Comparison of ENCODE assay signal across 26 cellular contexts in genomic region chr2:33316314-33316713, GRCh38.
DNase-seq lines count a peak whose midpoint lies in the region; ATAC-seq and TF ChIP-seq lines count a peak whose summit lies in the region.
"Had no signal": no experiment of that assay in that cellular context is flagged by ENCODE, and none has a peak within 500 bp of the region (broad histone marks: within the 10 kb centered on the region; RNA-seq: fewer than 3 reads in every experiment).

No MANE protein-coding gene starts in this region.

- no peak overlapping the region for H3K4me2 ChIP-seq in GM23248 (ENCODE audit: unreplicated experiment)
- H3K4me2 ChIP-seq in SK-N-SH: no peak overlapping the region

- intact Hi-C loops in A673 (cut with micrococcal nuclease; ENCODE audit: unreplicated experiment): no loop called here

- H3F3A ChIP-seq in GM23248 (ENCODE audit: insufficient read depth) (peaks cover 64% of the 10 kb centered on the region), SK-N-SH (replicated peaks; ENCODE audit: insufficient read depth) (peaks cover 56% of the 10 kb centered on the region)

- CTCF ChIA-PET in A673 (lab: Charles Lee): no interaction called here
- CTCF ChIA-PET in SK-N-SH (lab: Yijun Ruan, JAX): interaction anchor here (0.6 to 1.8 kb wide), 3 partner anchors 34 to 281 kb away, joined by 3 to 6 read pairs (median 3); no protein-coding TSS in a partner anchor
- CTCF ChIA-PET in activated CD8-positive, alpha-beta memory T cell treated with anti-CD3 and anti-CD28 coated beads, Interleukin-2, amount 10 ng/mL, durations not matched to agents 7 days and 5 days (lab: Charles Lee): no interaction called here

- no peak overlapping the region for H2AFZ ChIP-seq in GM23248
- H2AFZ ChIP-seq in SK-N-SH (ENCODE audit: low read depth): no peak overlapping the region

- no peak for TF ChIP-seq RAD21 in SK-N-SH (IDR thresholded peaks at IDR 0.05; ENCODE audit: low read length)

- H3K79me2 ChIP-seq in GM23248 (ENCODE audit: insufficient read depth) (no peaks in the 10 kb centered on the region), SK-N-SH (ENCODE audit: insufficient read depth) (peaks cover 5% of the 10 kb centered on the region; the same call in 1 of the 2 replicates)

- no peaks in the 10 kb centered on the region for H3K36me3 Mint-ChIP-seq in activated CD8-positive, alpha-beta memory T cell treated with anti-CD3 and anti-CD28 coated beads, Interleukin-2, amount 10 ng/mL, durations not matched to agents 7 days and 5 days
- H3K36me3 Mint-ChIP-seq: CD4-positive, alpha-beta memory T cell had no signal

- H3K9me3 Mint-ChIP-seq in activated CD8-positive, alpha-beta memory T cell treated with anti-CD3 and anti-CD28 coated beads, Interleukin-2, amount 10 ng/mL, durations not matched to agents 7 days and 5 days (ENCODE audit: low read depth): no peaks in the 10 kb centered on the region
- H3K9me3 Mint-ChIP-seq: CD4-positive, alpha-beta memory T cell had no signal

- no peaks in the 10 kb centered on the region for H3K9me2 ChIP-seq in GM23248 (ENCODE audit: insufficient read depth)
- H3K9me2 ChIP-seq in SK-N-SH: no peaks in the 10 kb centered on the region

- no peak for TF ChIP-seq EP300 in SK-N-SH (IDR thresholded peaks at IDR 0.05; ENCODE audit: borderline replicate concordance in 1 of 2, low read depth in 1 of 2, low read length in 1 of 2)

- H3K9ac ChIP-seq in GM23248 (no peak overlapping the region), SK-N-SH (no peak overlapping the region)

- 41 to 62% methylated on average over 1 of the region's 1 CpG for WGBS in GM23248 (ENCODE audit: low coverage in 1 of 2, low lambda C conversion rate in 2 of 2, missing lambda C conversion rate in 2 of 2), 2 experiments
- 24% methylated on average over 1 of the region's 1 CpG for WGBS in SK-N-SH (ENCODE audit: low lambda C conversion rate)

- no peaks in the 10 kb centered on the region for H3K27me3 ChIP-seq in A673 (replicated peaks; ENCODE audit: insufficient read depth, low read depth, low read length, poor library complexity)
- no peaks in the 10 kb centered on the region for H3K27me3 ChIP-seq in GM23248 (replicated peaks; ENCODE audit: insufficient read depth)
- H3K27me3 ChIP-seq in SK-N-SH (ENCODE audit: insufficient read depth): no peaks in the 10 kb centered on the region
- H3K27me3 ChIP-seq: SJCRH30 had no signal

- H3K4me1 Mint-ChIP-seq in activated CD8-positive, alpha-beta memory T cell treated with anti-CD3 and anti-CD28 coated beads, Interleukin-2, amount 10 ng/mL, durations not matched to agents 7 days and 5 days: peaks cover 13% of the 10 kb centered on the region

- H3K4me1 ChIP-seq in A673 (ENCODE audit: insufficient read depth, low read length, poor library complexity, severe bottlenecking) (peaks cover 10% of the 10 kb centered on the region), GM23248 (ENCODE audit: insufficient read depth) (peaks cover 51% of the 10 kb centered on the region), SK-N-SH (ENCODE audit: control insufficient read depth in 1 of 2, insufficient read depth in 2 of 2, low read depth in 1 of 2, low read length in 1 of 2) (peaks cover 0 to 19% of the 10 kb centered on the region in 2 experiments; a peak in 2 of 4 replicates)
- H3K4me1 ChIP-seq: HAP-1, SJCRH30 had no signal

- in situ Hi-C loops in GM23248 (cut with MboI): no loop called here

- DNase-seq in A673 (ENCODE audit: low spot score): peak; percentile 4
- peak; percentile 19 for DNase-seq in GM23248
- no peak for DNase-seq in SK-N-SH
- DNase-seq in fibroblast of gingiva (ENCODE audit: low read depth): peak; percentile 91
- no peak for DNase-seq in activated CD8-positive, alpha-beta memory T cell treated with anti-CD3 and anti-CD28 coated beads, Interleukin-2, amount 10 ng/mL, durations not matched to agents 7 days and 5 days
- no peak for DNase-seq in GM10266 (ENCODE audit: extremely low spot score)
- DNase-seq: C1 segment of cervical spinal cord; CD4-positive, alpha-beta memory T cell; COR-L47; GF-D8; Karpas-422; NCI-H1092; NCI-H1417 treated with DMSO at 0.1 percent for 48 hours; NCI-H187; NCI-H2081 treated with DMSO at 0.1 percent for 48 hours; NCI-H2171; NCI-H524; NCI-H774; NK-92 treated with Interleukin-12 subunit alpha and Interleukin-12 subunit beta, amount 100 ng/mL, for 24 hours; PC-3; SJCRH30; T-helper 1 cell had no signal

- POLR2A ChIA-PET in A673 (lab: Charles Lee; ENCODE audit: low non-redundant PET): no interaction called here
- POLR2A ChIA-PET in SK-N-SH (lab: Yijun Ruan, JAX): no interaction called here

- H3K27me3 Mint-ChIP-seq in activated CD8-positive, alpha-beta memory T cell treated with anti-CD3 and anti-CD28 coated beads, Interleukin-2, amount 10 ng/mL, durations not matched to agents 7 days and 5 days: peaks cover 19% of the 10 kb centered on the region

- H3K36me3 ChIP-seq in A673 (ENCODE audit: insufficient read depth, low read length, poor library complexity, severe bottlenecking): no peaks in the 10 kb centered on the region
- 0 out of 2 replicates have a peak, but pooled peaks cover under 1% of the 10 kb centered on the region for H3K36me3 ChIP-seq in GM23248 (ENCODE audit: low read depth)
- H3K36me3 ChIP-seq in SK-N-SH (replicated peaks in 1 of 2; ENCODE audit: control insufficient read depth in 1 of 2, insufficient read depth in 2 of 2, low read length in 1 of 2): peaks cover 13 to 62% of the 10 kb centered on the region in 2 experiments
- H3K36me3 ChIP-seq: HAP-1, SJCRH30 had no signal

- H3K4me3 Mint-ChIP-seq in activated CD8-positive, alpha-beta memory T cell treated with anti-CD3 and anti-CD28 coated beads, Interleukin-2, amount 10 ng/mL, durations not matched to agents 7 days and 5 days: no peak overlapping the region
- H3K4me3 Mint-ChIP-seq: CD4-positive, alpha-beta memory T cell had no signal

- no peak overlapping the region for H3K27ac Mint-ChIP-seq in activated CD8-positive, alpha-beta memory T cell treated with anti-CD3 and anti-CD28 coated beads, Interleukin-2, amount 10 ng/mL, durations not matched to agents 7 days and 5 days
- H3K27ac Mint-ChIP-seq: CD4-positive, alpha-beta memory T cell had no signal

- ATAC-seq in HG03108 (IDR thresholded peaks at IDR 0.05; ENCODE audit: unreplicated experiment): no peak
- no peak for ATAC-seq in GM19328 (IDR thresholded peaks at IDR 0.05; ENCODE audit: unreplicated experiment)
- no peak for ATAC-seq in activated CD8-positive, alpha-beta memory T cell treated with anti-CD3 and anti-CD28 coated beads, Interleukin-2, amount 10 ng/mL, durations not matched to agents 7 days and 5 days
- ATAC-seq: PC-3 had no signal

- H3K9me3 ChIP-seq in A673 (ENCODE audit: low read depth, low read length, poor library complexity, severe bottlenecking): no peaks in the 10 kb centered on the region
- H3K9me3 ChIP-seq in GM23248 (ENCODE audit: low read depth): no peaks in the 10 kb centered on the region
- H3K9me3 ChIP-seq in SK-N-SH: no peaks in the 10 kb centered on the region
- H3K9me3 ChIP-seq: HAP-1, SJCRH30 had no signal

- H4K20me1 ChIP-seq in GM23248 (ENCODE audit: insufficient read depth): no peaks in the 10 kb centered on the region
- no peaks in the 10 kb centered on the region for H4K20me1 ChIP-seq in SK-N-SH (ENCODE audit: insufficient read depth)

- H3K27ac ChIP-seq in A673 (ENCODE audit: low read depth, low read length, poor library complexity, severe bottlenecking) (no peak overlapping the region), GM23248 (no peak overlapping the region), SK-N-SH (ENCODE audit: low read depth in 2 of 2, low read length in 1 of 2) (peak overlapping the region; percentile 78 to 84; a peak in 2 of 4 replicates)
- H3K27ac ChIP-seq: HL-60, SJCRH30 had no signal

- BruUV-seq in A673 (replicated peaks; lab: Mats Ljungman, UMichigan): no TSS peak

- TF ChIP-seq CTCF in A673 (conservative IDR thresholded peaks at IDR 0.05; ENCODE audit: low read depth, low read length) (no peak), SK-N-SH (IDR thresholded peaks at IDR 0.05) (no peak), GM10266 (IDR thresholded peaks at IDR 0.05; ENCODE audit: control insufficient read depth, insufficient read depth, low read depth, missing control alignments) (no peak)

- H3K4me3 ChIP-seq in A673 (ENCODE audit: low read depth, low read length, poor library complexity, severe bottlenecking): no peak overlapping the region
- no peak overlapping the region for H3K4me3 ChIP-seq in GM23248
- H3K4me3 ChIP-seq in SK-N-SH (ENCODE audit: low read depth in 2 of 2, low read length in 1 of 2): no peak overlapping the region
- H3K4me3 ChIP-seq: HAP-1, SJCRH30 had no signal

TF ChIP-seq in SK-N-SH, 30 proteins besides CTCF, POLR2A, EP300 and RAD21:
- TF ChIP-seq RXRA (IDR thresholded peaks at IDR 0.05; ENCODE audit: borderline replicate concordance, low read depth) (no peak), TCF12 (IDR thresholded peaks at IDR 0.05) (peak; percentile 57)

Comparison
In these comparisons a context has a peak if more than half of its experiments do, and no peak if none do; other contexts are left out.
1. DNase-seq: peak in A673 (single experiment), GM23248 (single experiment) and fibroblast of gingiva (single experiment); none in SK-N-SH (single experiment), activated CD8-positive, alpha-beta memory T cell treated with anti-CD3 and anti-CD28 coated beads, Interleukin-2, amount 10 ng/mL, durations not matched to agents 7 days and 5 days (single experiment) and GM10266 (single experiment).
2. H3K27ac ChIP-seq: peak in SK-N-SH (2 of 2); none in A673 (single experiment) and GM23248 (single experiment).